ENCODE assay signal across 9 cellular contexts in the genomic region with DNA sequence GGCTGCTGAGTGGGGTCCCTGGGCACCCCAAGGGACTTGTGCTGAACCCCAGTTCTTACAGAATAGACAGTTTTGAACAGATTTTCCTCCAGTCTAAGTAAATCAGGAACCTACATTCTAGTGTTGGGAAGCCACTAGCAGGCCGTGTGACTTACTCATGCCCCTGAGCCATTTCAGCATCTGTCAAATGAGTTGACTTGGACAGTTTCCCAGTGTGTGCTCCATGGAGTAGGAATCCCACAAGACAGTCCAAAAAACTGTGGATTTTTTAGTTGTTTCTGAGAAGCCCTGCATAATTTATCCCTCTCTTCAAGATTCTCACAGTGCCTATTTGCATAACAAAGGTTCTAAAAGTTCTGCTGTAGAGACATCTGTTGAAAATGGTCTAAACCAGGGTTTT. TPM values are rescaled to one million over a fixed set of nuclear protein-coding genes. Genes with fewer than 3 reads are reported as not detected.
A peak's percentile ranks its signal among the peaks of the same experiment; 100 is the strongest.
DNase-seq lines count a peak whose midpoint lies in the region; ATAC-seq and TF ChIP-seq lines count a peak whose summit lies in the region.
"Had no signal": no experiment of that assay in that cellular context is flagged by ENCODE, and none has a peak within 500 bp of the region (broad histone marks: within the 10 kb centered on the region; RNA-seq: fewer than 3 reads in every experiment).

No MANE protein-coding gene starts in this region.

- H3K27me3 ChIP-seq in hepatocyte: no peaks in the 10 kb centered on the region
- no peaks in the 10 kb centered on the region for H3K27me3 ChIP-seq in testis

- H3K27ac ChIP-seq in hepatocyte (peak overlapping the region; percentile 71), testis (peak overlapping the region in 1 of 2 donors; percentile 65)

- no peak for TF ChIP-seq POLR2A in testis (IDR thresholded peaks at IDR 0.05)

- no peaks in the 10 kb centered on the region for H3K36me3 ChIP-seq in hepatocyte (replicated peaks; ENCODE audit: insufficient read depth, low read depth)
- no peaks in the 10 kb centered on the region for H3K36me3 ChIP-seq in testis (ENCODE audit: low read depth, missing control alignments)

- peak overlapping the region; percentile 78 for H3K4me3 Mint-ChIP-seq in HFFc6
- no peak overlapping the region for H3K4me3 Mint-ChIP-seq in naive thymus-derived CD8-positive, alpha-beta T cell

- peaks cover 6% of the 10 kb centered on the region for H3K27me3 Mint-ChIP-seq in HFFc6 (ENCODE audit: insufficient read depth)
- H3K27me3 Mint-ChIP-seq in naive thymus-derived CD8-positive, alpha-beta T cell: peaks cover 0 to 4% (median 0%) of the 10 kb centered on the region in 5 donors

- 60% methylated on average over 1 of the region's 1 CpG for WGBS in hepatocyte (ENCODE audit: low lambda C conversion rate, missing lambda C conversion rate)
- WGBS in testis, 2 donors: 41 to 64% methylated on average over 1 of the region's 1 CpG

- H3K4me1 ChIP-seq in hepatocyte (ENCODE audit: insufficient read depth): peaks cover 27% of the 10 kb centered on the region
- H3K4me1 ChIP-seq in testis: peaks cover 14% of the 10 kb centered on the region

- H3K9me3 Mint-ChIP-seq in HFFc6: no peaks in the 10 kb centered on the region
- no peaks in the 10 kb centered on the region for H3K9me3 Mint-ChIP-seq in naive thymus-derived CD8-positive, alpha-beta T cell

- POLR2A ChIA-PET in naive thymus-derived CD8-positive, alpha-beta T cell (lab: Charles Lee): no interaction called here

- no peaks in the 10 kb centered on the region for H3K9me3 ChIP-seq in hepatocyte (ENCODE audit: low read depth)
- no peaks in the 10 kb centered on the region for H3K9me3 ChIP-seq in testis

- no peak overlapping the region for H3K4me3 ChIP-seq in astrocyte of the spinal cord (ENCODE audit: low read depth, low read length)
- H3K4me3 ChIP-seq in hepatocyte: no peak overlapping the region
- no peak overlapping the region for H3K4me3 ChIP-seq in testis

- in situ Hi-C loops in astrocyte of the spinal cord (cut with HindIII; ENCODE audit: low sequenced_read_pairs): no loop called here

- intact Hi-C loops in testis (cut with DNase I; ENCODE audit: low total_unique reads): no loop called here

- TF ChIP-seq CTCF in HFFc6 (IDR thresholded peaks at IDR 0.05): no peak
- no peak for TF ChIP-seq CTCF in astrocyte of the spinal cord (IDR thresholded peaks at IDR 0.05; ENCODE audit: low read depth, low read length)
- TF ChIP-seq CTCF in hepatocyte (IDR thresholded peaks at IDR 0.05; ENCODE audit: poor library complexity): no peak
- no peak for TF ChIP-seq CTCF in testis (IDR thresholded peaks at IDR 0.05)

- H4K20me1 ChIP-seq in hepatocyte (ENCODE audit: insufficient read depth, poor library complexity, severe bottlenecking): no peaks in the 10 kb centered on the region

- DNase-seq in HFFc6 (peak; percentile 88), astrocyte of the spinal cord (ENCODE audit: low read depth, low spot score) (peak; percentile 78), hepatocyte (ENCODE audit: low spot score) (peak; percentile 39), testis (peak; percentile 41), NOMO-1 treated with dmso at 0.1 percent for 144 hours (lab: John Stamatoyannopoulos, UW; ENCODE audit: unreplicated experiment) (no peak)
- no peak for DNase-seq in naive thymus-derived CD8-positive, alpha-beta T cell
- DNase-seq in stimulated activated naive CD8-positive, alpha-beta T cell treated with anti-CD3 and anti-CD28 coated beads, Interleukin-15, Interleukin-2, amounts not matched to agents 100 U/mL and 50 U/mL, for 24 hours: no peak
- DNase-seq: kidney, T1000 had no signal

- H3K4me2 ChIP-seq in hepatocyte: no peak overlapping the region

- H3K9me2 ChIP-seq in hepatocyte (replicated peaks; ENCODE audit: insufficient read depth): no peaks in the 10 kb centered on the region

- peak overlapping the region; percentile 79 for H3K27ac Mint-ChIP-seq in HFFc6
- H3K27ac Mint-ChIP-seq in naive thymus-derived CD8-positive, alpha-beta T cell: no peak overlapping the region

- ATAC-seq in naive thymus-derived CD8-positive, alpha-beta T cell: no peak
- no peak for ATAC-seq in stimulated activated naive CD8-positive, alpha-beta T cell treated with anti-CD3 and anti-CD28 coated beads, Interleukin-15, Interleukin-2, amounts not matched to agents 100 U/mL and 50 U/mL, for 24 hours

- no peaks in the 10 kb centered on the region for H3K79me2 ChIP-seq in hepatocyte

- H2AFZ ChIP-seq in hepatocyte: no peak overlapping the region

- H3K36me3 Mint-ChIP-seq in HFFc6 (ENCODE audit: low read depth): 0 out of 2 replicates have a peak, but pooled peaks cover 9% of the 10 kb centered on the region
- peaks cover 0 to 19% (median 15%) of the 10 kb centered on the region in 3 donors for H3K36me3 Mint-ChIP-seq in naive thymus-derived CD8-positive, alpha-beta T cell

- peaks cover 42% of the 10 kb centered on the region for H3K4me1 Mint-ChIP-seq in HFFc6 (ENCODE audit: low read depth)
- H3K4me1 Mint-ChIP-seq in naive thymus-derived CD8-positive, alpha-beta T cell: peaks cover 0 to 18% (median 3%) of the 10 kb centered on the region in 4 donors

RNA-seq across cellular contexts. Expression of a gene that starts 2.1 kb away (rescaled TPM):
- total RNA-seq in HFFc6 (2021; fragmentation: NEBNext Ultra II Directional; extraction: Animal tissue kit (Norgen Biotek cat#: 25700)): under 1 TPM in 4 of 6 experiments, not detected in 2; 0.10 to 0.24 (median 0.12) TPM
- total RNA-seq in hepatocyte (0.32 and 0.87 TPM in 2 replicates), testis (under 1 TPM in 1 of 2 donors, not detected in 1; 0.62 TPM)
- polyA plus RNA-seq in hepatocyte (0.68 and 0.94 TPM in 2 replicates), testis (ENCODE audit: insufficient read depth, low read depth, low replicate concordance) (0.79 TPM)
- total RNA-seq in naive thymus-derived CD8-positive, alpha-beta T cell: 1 to 10 TPM; 1.2 to 2.9 TPM
- not detected for polyA plus RNA-seq in naive thymus-derived CD8-positive, alpha-beta T cell

RNA-seq across cellular contexts. Expression of a gene that starts 39.5 kb away (rescaled TPM):
- total RNA-seq in HFFc6 (2021; fragmentation: NEBNext Ultra II Directional; extraction: Animal tissue kit (Norgen Biotek cat#: 25700)): 10 to 100 TPM; 35.9 to 45.2 (median 41.9) TPM
- total RNA-seq in hepatocyte (64.1 and 68.1 TPM in 2 replicates), testis (10 to 100 TPM; 28.7 to 38.4 TPM)
- polyA plus RNA-seq in hepatocyte (37.3 and 44.7 TPM in 2 replicates), testis (ENCODE audit: insufficient read depth, low read depth, low replicate concordance) (47.3 TPM)
- 10 to 100 TPM; 18.8 to 19.7 TPM for total RNA-seq in naive thymus-derived CD8-positive, alpha-beta T cell
- 10 to 100 TPM; 24.8 to 30.8 (median 27.5) TPM for polyA plus RNA-seq in naive thymus-derived CD8-positive, alpha-beta T cell

Comparison
In these comparisons a context has a peak if more than half of its experiments do, and no peak if none do; other contexts are left out.
1. DNase-seq: peak in HFFc6 (single experiment), astrocyte of the spinal cord (single experiment), hepatocyte (single experiment) and testis (single experiment); none in naive thymus-derived CD8-positive, alpha-beta T cell (0 of 10), stimulated activated naive CD8-positive, alpha-beta T cell treated with anti-CD3 and anti-CD28 coated beads, Interleukin-15, Interleukin-2, amounts not matched to agents 100 U/mL and 50 U/mL, for 24 hours (single experiment) and NOMO-1 treated with dmso at 0.1 percent for 144 hours (single experiment).